10 cellular contexts compared by ENCODE assay signal in the genomic region with DNA sequence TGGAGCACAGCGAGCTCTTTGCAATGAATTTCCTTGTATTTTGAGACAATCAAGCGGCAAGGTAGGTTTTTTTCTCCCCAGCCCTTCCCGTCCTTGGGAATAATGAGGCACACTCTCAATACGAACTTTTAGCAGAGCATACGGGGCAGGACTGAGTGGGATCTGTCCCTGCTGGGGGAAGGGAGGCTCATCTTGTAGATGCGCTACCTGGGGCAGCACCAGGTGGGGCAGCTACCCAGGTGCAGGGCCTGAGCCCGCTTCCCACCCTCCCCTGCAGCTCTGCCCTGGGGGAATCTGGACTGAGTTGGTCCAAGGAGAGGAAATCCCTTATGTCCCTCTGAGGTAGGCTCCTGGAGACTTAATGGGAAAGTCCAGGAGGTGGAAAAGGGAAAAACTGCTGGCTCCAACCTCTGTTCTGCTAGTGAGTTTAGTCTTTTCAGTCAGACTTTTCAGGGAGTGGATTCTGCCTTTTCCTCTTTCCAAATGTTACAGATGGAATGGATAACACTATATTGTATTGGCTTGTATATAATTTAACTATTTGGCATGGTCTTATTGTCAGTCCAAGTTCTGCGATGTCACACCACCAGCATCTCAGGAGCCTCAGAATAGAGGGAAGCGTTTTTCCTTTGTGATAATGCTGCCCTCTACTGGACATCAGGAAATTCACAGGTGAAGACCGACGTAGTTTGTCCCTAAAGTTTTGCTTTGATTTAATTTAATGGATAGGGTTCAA. TPM values are rescaled to one million over a fixed set of nuclear protein-coding genes. Genes with fewer than 3 reads are reported as not detected.
DNase-seq lines count a peak whose midpoint lies in the region; ATAC-seq and TF ChIP-seq lines count a peak whose summit lies in the region.
"Had no signal": no experiment of that assay in that cellular context is flagged by ENCODE, and none has a peak within 500 bp of the region (broad histone marks: within the 10 kb centered on the region; RNA-seq: fewer than 3 reads in every experiment).

No MANE protein-coding gene starts in this region.

- H3K27ac ChIP-seq in Peyer's patch (no peak overlapping the region), dorsolateral prefrontal cortex (no peak overlapping the region)

- CTCF ChIA-PET in activated naive CD4-positive, alpha-beta T cell treated with anti-CD3 and anti-CD28 coated beads for 36 hours (lab: Charles Lee), result interaction anchor here (0.8 to 3.5 kb wide), 6 partner anchors 9 to 377 kb away, joined by 3 to 30 read pairs (median 4); no protein-coding TSS in a partner anchor

- H3K36me3 ChIP-seq in Peyer's patch, result no peaks in the 10 kb centered on the region

- intact Hi-C loops in activated naive CD4-positive, alpha-beta T cell treated with anti-CD3 and anti-CD28 coated beads for 36 hours (cut with micrococcal nuclease), result loop anchor here (1.0 to 5.0 kb wide), 3 partner anchors 130 to 475 kb away; no protein-coding TSS in a partner anchor
- intact Hi-C loops in dorsolateral prefrontal cortex (cut with DNase I), result loop anchor here (2.0 to 10.0 kb wide), 3 partner anchors 130 to 502 kb away; no protein-coding TSS in a partner anchor

- no peak for ATAC-seq in HG03025 (IDR thresholded peaks at IDR 0.05; ENCODE audit: low FRiP score, unreplicated experiment)

- no peaks in the 10 kb centered on the region for H3K4me1 Mint-ChIP-seq in activated naive CD4-positive, alpha-beta T cell treated with anti-CD3 and anti-CD28 coated beads for 36 hours (ENCODE audit: low read depth)
- H3K4me1 Mint-ChIP-seq: stimulated activated naive B cell treated with anti-CD40 and anti-IgM and Interleukin-4, amounts not matched to agents 10 μg/mL and 1 μg/mL and 100 μg/mL, for 72 hours had no signal

- no peak overlapping the region for H3K4me3 Mint-ChIP-seq in activated naive CD4-positive, alpha-beta T cell treated with anti-CD3 and anti-CD28 coated beads for 36 hours
- H3K4me3 Mint-ChIP-seq: central memory CD8-positive, alpha-beta T cell; stimulated activated naive B cell treated with anti-CD40 and anti-IgM and Interleukin-4, amounts not matched to agents 10 μg/mL and 1 μg/mL and 100 μg/mL, for 72 hours had no signal

- H3K27me3 ChIP-seq in Peyer's patch (no peaks in the 10 kb centered on the region), dorsolateral prefrontal cortex (peaks cover 0 to 9% (median 0%) of the 10 kb centered on the region in 45 donors)

- no peak overlapping the region for H3K27ac Mint-ChIP-seq in activated naive CD4-positive, alpha-beta T cell treated with anti-CD3 and anti-CD28 coated beads for 36 hours
- H3K27ac Mint-ChIP-seq: stimulated activated naive B cell treated with anti-CD40 and anti-IgM and Interleukin-4, amounts not matched to agents 10 μg/mL and 1 μg/mL and 100 μg/mL, for 72 hours had no signal

- H3K4me1 ChIP-seq in Peyer's patch, result no peaks in the 10 kb centered on the region

- H3K4me3 ChIP-seq in Peyer's patch, result no peak overlapping the region
- H3K4me3 ChIP-seq in dorsolateral prefrontal cortex, result no peak overlapping the region

- H3K9me3 Mint-ChIP-seq in activated naive CD4-positive, alpha-beta T cell treated with anti-CD3 and anti-CD28 coated beads for 36 hours, result no peaks in the 10 kb centered on the region
- H3K9me3 Mint-ChIP-seq: central memory CD8-positive, alpha-beta T cell; stimulated activated naive B cell treated with anti-CD40 and anti-IgM and Interleukin-4, amounts not matched to agents 10 μg/mL and 1 μg/mL and 100 μg/mL, for 72 hours had no signal

- H3K9me3 ChIP-seq in Peyer's patch, result no peaks in the 10 kb centered on the region

- DNase-seq in activated naive CD4-positive, alpha-beta T cell treated with anti-CD3 and anti-CD28 coated beads for 36 hours, result peak; percentile 22
- no peak for DNase-seq in activated naive CD4-positive, alpha-beta T cell treated with anti-CD3 and anti-CD28 coated beads, Interleukin-2, amount 50 U/mL, for 16 hours
- DNase-seq in HK-2 (ENCODE audit: unreplicated experiment), result peak; percentile 7
- DNase-seq in Peyer's patch, result peak in 1 of 3 donors; percentile 52
- DNase-seq in dorsolateral prefrontal cortex, result peak in 2 of 10 donors; percentile 25 to 36
- peak; percentile 81 for DNase-seq in medulla oblongata (ENCODE audit: extremely low spot score)
- no peak for DNase-seq in activated naive CD4-positive, alpha-beta T cell (lab: John Stamatoyannopoulos, UW)
- DNase-seq: stimulated activated naive B cell treated with anti-CD40 and anti-IgM and Interleukin-4, amounts not matched to agents 10 μg/mL and 1 μg/mL and 100 μg/mL, for 72 hours had no signal

- no peak for TF ChIP-seq POLR2A in Peyer's patch (IDR thresholded peaks at IDR 0.05)

- peaks cover 20% of the 10 kb centered on the region for H3K27me3 Mint-ChIP-seq in activated naive CD4-positive, alpha-beta T cell treated with anti-CD3 and anti-CD28 coated beads for 36 hours (ENCODE audit: low read depth)

- no peaks in the 10 kb centered on the region for H3K36me3 Mint-ChIP-seq in activated naive CD4-positive, alpha-beta T cell treated with anti-CD3 and anti-CD28 coated beads for 36 hours (ENCODE audit: low read depth)
- H3K36me3 Mint-ChIP-seq: stimulated activated naive B cell treated with anti-CD40 and anti-IgM and Interleukin-4, amounts not matched to agents 10 μg/mL and 1 μg/mL and 100 μg/mL, for 72 hours had no signal

- TF ChIP-seq CTCF in Peyer's patch (IDR thresholded peaks at IDR 0.05) (peak; percentile 30 to 78 (median 72)), dorsolateral prefrontal cortex (IDR thresholded peaks at IDR 0.05 in 54 of 56, conservative IDR thresholded peaks at IDR 0.05 in 2 of 56; ENCODE audit: low read depth in 1 of 56, partially characterized antibody in 56 of 56) (peak; percentile 62 to 90 (median 80))

RNA-seq across cellular contexts. Expression of gene CES1, which starts 9.6 kb away (rescaled TPM):
- not detected for total RNA-seq in activated naive CD4-positive, alpha-beta T cell treated with anti-CD3 and anti-CD28 coated beads for 36 hours
- total RNA-seq in Peyer's patch (10 to 100 TPM in 1 of 4 donors, 1 to 10 TPM in 3; 2.0 to 14.0 (median 5.5) TPM), dorsolateral prefrontal cortex (10 to 100 TPM in 4 of 120 experiments, 1 to 10 TPM in 82, under 1 TPM in 25, not detected in 9; 0.22 to 14.7 (median 1.7) TPM)

RNA-seq across cellular contexts. Expression of gene CES5A, which starts 32.6 kb away (rescaled TPM):
- total RNA-seq in activated naive CD4-positive, alpha-beta T cell treated with anti-CD3 and anti-CD28 coated beads for 36 hours, result not detected
- total RNA-seq in Peyer's patch (not detected), dorsolateral prefrontal cortex (1 to 10 TPM in 33 of 120 experiments, under 1 TPM in 74, not detected in 13; 0.19 to 2.4 (median 0.76) TPM)

Comparison
In these comparisons a context has a peak if more than half of its experiments do, and no peak if none do; other contexts are left out.
1. DNase-seq: peak in activated naive CD4-positive, alpha-beta T cell treated with anti-CD3 and anti-CD28 coated beads for 36 hours (single experiment), HK-2 (single experiment) and medulla oblongata (single experiment); none in activated naive CD4-positive, alpha-beta T cell treated with anti-CD3 and anti-CD28 coated beads, Interleukin-2, amount 50 U/mL, for 16 hours (single experiment) and activated naive CD4-positive, alpha-beta T cell (0 of 4).